Comparison of ENCODE assay signal across 8 cellular contexts in the genomic region with DNA sequence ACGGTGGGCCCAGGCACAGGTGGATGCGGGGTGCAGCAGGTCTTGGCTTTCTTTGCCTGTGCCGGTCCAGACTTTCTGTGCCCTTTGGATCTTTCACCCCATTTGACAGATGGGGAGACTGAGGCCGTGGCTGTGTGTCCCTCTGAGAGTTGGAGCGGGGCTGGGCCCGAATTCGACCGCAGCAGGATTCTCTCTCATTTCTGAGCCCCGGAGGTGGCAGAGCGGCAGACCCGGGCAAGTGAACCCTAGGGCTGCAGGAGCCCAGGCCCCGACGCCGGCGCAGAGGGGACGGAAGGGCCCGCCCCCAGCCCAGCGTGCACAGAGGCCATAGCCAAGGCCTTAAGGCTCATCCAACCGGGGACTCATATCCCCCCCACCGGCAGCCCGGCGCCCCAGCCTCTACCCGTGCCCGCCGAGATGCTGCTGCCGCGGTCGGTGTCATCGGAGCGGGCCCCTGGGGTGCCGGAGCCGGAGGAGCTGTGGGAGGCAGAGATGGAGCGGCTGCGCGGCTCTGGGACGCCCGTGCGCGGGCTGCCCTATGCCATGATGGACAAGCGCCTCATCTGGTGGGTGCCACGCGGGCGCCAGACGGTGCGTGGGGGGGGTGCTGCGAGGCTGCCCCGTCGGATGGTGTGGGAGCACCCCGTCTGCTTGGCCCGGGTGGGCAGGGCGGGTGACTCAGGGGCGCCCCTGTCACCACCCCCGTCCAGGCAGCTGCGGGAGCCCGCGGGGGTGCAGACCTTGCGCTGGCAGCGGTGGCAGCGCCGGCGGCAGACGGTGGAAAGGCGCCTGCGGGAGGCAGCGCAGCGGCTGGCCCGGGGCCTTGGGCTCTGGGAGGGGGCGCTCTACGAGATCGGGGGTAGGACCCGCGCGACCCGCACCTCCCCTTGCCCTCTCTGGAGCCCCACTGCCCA. TPM values are rescaled to one million over a fixed set of nuclear protein-coding genes. Genes with fewer than 3 reads are reported as not detected.
DNase-seq lines count a peak whose midpoint lies in the region; TF ChIP-seq lines count a peak whose summit lies in the region.

No MANE protein-coding gene starts in this region.

- H3K36me3 ChIP-seq in esophagus (ENCODE audit: control insufficient read depth in 2 of 2, insufficient read depth in 2 of 2, low read length in 1 of 2) = peaks cover 0 to 3% of the 10 kb centered on the region in 2 donors
- H3K36me3 ChIP-seq in sigmoid colon = no peaks in the 10 kb centered on the region

- DNase-seq in GM13977 (ENCODE audit: low spot score) = peak; percentile 64
- DNase-seq in UCSD-AML1 (lab: John Stamatoyannopoulos, UW; ENCODE audit: unreplicated experiment) = peak; percentile 48
- no peak for DNase-seq in sigmoid colon
- no peak for DNase-seq in NCI-H2196 (lab: John Stamatoyannopoulos, UW; ENCODE audit: unreplicated experiment)
- no peak for DNase-seq in dedifferentiated amniotic fluid mesenchymal stem cell (ENCODE audit: extremely low spot score)
- no peak for DNase-seq in HPDE6-E6E7 (ENCODE audit: extremely low spot score)
- DNase-seq in KG1 (lab: John Stamatoyannopoulos, UW) = no peak

- in situ Hi-C loops in GM13977 (cut with MboI; ENCODE audit: low pct_unique_long_range_greater_than_20kb, low sequenced_read_pairs, unreplicated experiment) = no loop called here

- H3K27me3 ChIP-seq in esophagus (ENCODE audit: control insufficient read depth in 1 of 2, insufficient read depth in 2 of 2, low read length in 2 of 2) = no peaks in the 10 kb centered on the region
- peaks cover 26 to 77% (median 64%) of the 10 kb centered on the region in 3 donors for H3K27me3 ChIP-seq in sigmoid colon

- TF ChIP-seq CTCF in GM13977 (IDR thresholded peaks at IDR 0.05; ENCODE audit: extremely low read depth, insufficient read depth, missing control alignments) (no peak), sigmoid colon (IDR thresholded peaks at IDR 0.05) (no peak)

- H3K9me3 ChIP-seq in esophagus (ENCODE audit: control insufficient read depth in 2 of 2, insufficient read depth in 1 of 2, low read depth in 1 of 2, low read length in 1 of 2) (no peaks in the 10 kb centered on the region), sigmoid colon (no peaks in the 10 kb centered on the region)

- H3K27ac ChIP-seq in esophagus (ENCODE audit: low read depth in 2 of 2, low read length in 1 of 2) (peak overlapping the region in 1 of 2 donors; percentile 19), sigmoid colon (no peak overlapping the region)

- no peak for TF ChIP-seq EP300 in sigmoid colon (IDR thresholded peaks at IDR 0.05)

- no peak for TF ChIP-seq POLR2A in sigmoid colon (IDR thresholded peaks at IDR 0.05)

- 18 to 19% methylated on average over 63 to 74 of the region's 74 CpGs for WGBS in esophagus, 2 donors
- 14 to 15% methylated on average over 74 of the region's 74 CpGs for WGBS in sigmoid colon, 2 donors

- H3K4me1 ChIP-seq in esophagus (ENCODE audit: control insufficient read depth in 2 of 2, insufficient read depth in 2 of 2, low read length in 1 of 2) = peaks cover 9 to 24% of the 10 kb centered on the region in 2 donors
- peaks cover 0 to 50% (median 38%) of the 10 kb centered on the region in 4 donors for H3K4me1 ChIP-seq in sigmoid colon

- intact Hi-C loops in sigmoid colon (cut with DNase I) = no loop called here

- H3K4me3 ChIP-seq in esophagus (ENCODE audit: low read depth in 1 of 2, low read length in 2 of 2) = peak overlapping the region; percentile 38 to 49
- H3K4me3 ChIP-seq in sigmoid colon = peak overlapping the region in 3 of 4 donors; percentile 3 to 33 (median 22)

RNA-seq across cellular contexts. Expression of a gene that starts 0.9 kb away (rescaled TPM):
- polyA plus RNA-seq in esophagus (1 to 10 TPM; 2.1 to 6.1 TPM), sigmoid colon (10 to 100 TPM in 1 of 3 donors, 1 to 10 TPM in 2; 1.8 to 51.7 (median 2.1) TPM)
- 10 to 100 TPM in 1 of 4 donors, 1 to 10 TPM in 3; 2.8 to 13.2 (median 3.9) TPM for total RNA-seq in sigmoid colon

RNA-seq across cellular contexts. Expression of a gene that starts 2.9 kb away (rescaled TPM):
- polyA plus RNA-seq in esophagus (10 to 100 TPM; 24.3 to 37.5 TPM), sigmoid colon (100 to 1,000 TPM in 1 of 3 donors, 10 to 100 TPM in 1, 1 to 10 TPM in 1; 9.0 to 145 (median 10.8) TPM)
- 10 to 100 TPM in 2 of 4 donors, 1 to 10 TPM in 2; 5.3 to 13.9 (median 8.9) TPM for total RNA-seq in sigmoid colon

RNA-seq across cellular contexts. Expression of a gene that starts 14.8 kb away (rescaled TPM):
- under 1 TPM; 0.12 to 0.27 TPM for polyA plus RNA-seq in esophagus
- not detected for total RNA-seq in sigmoid colon
- under 1 TPM in 1 of 3 donors, not detected in 2; 0.73 TPM for polyA plus RNA-seq in sigmoid colon

RNA-seq across cellular contexts. Expression of a gene that starts 37.0 kb away (rescaled TPM):
- 10 to 100 TPM; 52.3 to 96.4 TPM for polyA plus RNA-seq in esophagus
- total RNA-seq in sigmoid colon = 10 to 100 TPM; 14.7 to 23.5 (median 18.6) TPM
- polyA plus RNA-seq in sigmoid colon = 100 to 1,000 TPM in 1 of 3 donors, 10 to 100 TPM in 2; 37.2 to 280 (median 45.8) TPM

RNA-seq across cellular contexts. Expression of a gene that starts 55.4 kb away (rescaled TPM):
- polyA plus RNA-seq in esophagus = 10 to 100 TPM; 16.9 to 37.4 TPM
- total RNA-seq in sigmoid colon = 1 to 10 TPM in 3 of 4 donors, under 1 TPM in 1; 0.83 to 6.9 (median 3.8) TPM
- 10 to 100 TPM; 10.2 to 74.6 (median 44.2) TPM for polyA plus RNA-seq in sigmoid colon

Comparison
In these comparisons a context has a peak if more than half of its experiments do, and no peak if none do; other contexts are left out.
1. DNase-seq: peak in GM13977 (single experiment) and UCSD-AML1 (single experiment); none in sigmoid colon (single experiment), NCI-H2196 (single experiment), dedifferentiated amniotic fluid mesenchymal stem cell (single experiment), HPDE6-E6E7 (single experiment) and KG1 (single experiment).